8 cellular contexts compared by ENCODE assay signal in genomic region chr1:2300004-2300771, GRCh38.
A peak's percentile ranks its signal among the peaks of the same experiment; 100 is the strongest.
DNase-seq lines count a peak whose midpoint lies in the region; ATAC-seq, FAIRE-seq and TF ChIP-seq lines count a peak whose summit lies in the region.

No MANE protein-coding gene starts in this region.

- H3K27ac ChIP-seq in K562 (ENCODE audit: extremely low read depth, low read depth, low read length) (no peak overlapping the region), prostate gland (peak overlapping the region; percentile 34 to 42), urinary bladder (ENCODE audit: low read depth) (peak overlapping the region; percentile 18)

- no peak for TF ChIP-seq EP300 in K562 (IDR thresholded peaks at IDR 0.05; ENCODE audit: low read length)

- in situ Hi-C loops in K562 (cut with MboI) = no loop called here

- H3K9ac ChIP-seq in K562 (ENCODE audit: insufficient read depth in 1 of 2, low read depth in 2 of 2, low read length in 2 of 2) = peak overlapping the region in 1 of 2 experiments; percentile 76; a peak in 2 of 4 replicates

- H3K36me3 ChIP-seq in K562 (ENCODE audit: control insufficient read depth, insufficient read depth, low read length) = peaks cover 26% of the 10 kb centered on the region; the same call in 2 of the 3 replicates
- H3K36me3 ChIP-seq in prostate gland = no peaks in the 10 kb centered on the region
- no peaks in the 10 kb centered on the region for H3K36me3 ChIP-seq in urinary bladder (ENCODE audit: insufficient read depth)

- TF ChIP-seq CTCF in K562 (IDR thresholded peaks at IDR 0.05 in 2 of 3, conservative IDR thresholded peaks at IDR 0.05 in 1 of 3; ENCODE audit: insufficient read depth in 2 of 3, low read depth in 1 of 3, low read length in 3 of 3) (no peak), prostate gland (IDR thresholded peaks at IDR 0.05) (no peak)

- H3K9me1 ChIP-seq in K562 (ENCODE audit: control insufficient read depth, insufficient read depth, low read length) = no peaks in the 10 kb centered on the region

- DNase-seq in T-helper 2 cell = peak; percentile 42 to 95 (median 65)
- no peak for DNase-seq in K562 (ENCODE audit: extremely low read depth in 1 of 4, low spot score in 3 of 4)
- no peak for DNase-seq in prostate gland (ENCODE audit: low spot score)
- no peak for DNase-seq in dermis blood vessel endothelial cell
- no peak for DNase-seq in HuH-7.5 (ENCODE audit: low spot score)

- POLR2A ChIA-PET in K562 (lab: Yijun Ruan, JAX) = interaction anchor here (0.6 to 0.7 kb wide), 2 partner anchors 41 to 68 kb away, joined by 3 read pairs; no protein-coding TSS in a partner anchor

- no peak for FAIRE-seq in K562 (lab: Jason Lieb, UNC)

- H3K9me3 ChIP-seq in K562 (replicated peaks; ENCODE audit: control insufficient read depth, insufficient read depth, low read depth, low read length) (no peaks in the 10 kb centered on the region), prostate gland (no peaks in the 10 kb centered on the region)

- no peaks in the 10 kb centered on the region for H3K27me3 ChIP-seq in K562 (ENCODE audit: control insufficient read depth in 2 of 2, insufficient read depth in 2 of 2, low read length in 2 of 2)
- H3K27me3 ChIP-seq in prostate gland (replicated peaks; ENCODE audit: insufficient read depth) = no peaks in the 10 kb centered on the region

- H3K4me1 ChIP-seq in K562 (replicated peaks in 1 of 2; ENCODE audit: control insufficient read depth in 2 of 2, insufficient read depth in 2 of 2, low read length in 2 of 2) (peaks cover 0 to 71% of the 10 kb centered on the region in 2 experiments; a peak in 2 of 5 replicates), prostate gland (replicated peaks) (peaks cover 14% of the 10 kb centered on the region), urinary bladder (ENCODE audit: insufficient read depth) (peaks cover 2% of the 10 kb centered on the region)

- peaks cover 29% of the 10 kb centered on the region for H4K20me1 ChIP-seq in K562 (replicated peaks; ENCODE audit: control insufficient read depth, insufficient read depth, low read length)

- H2AFZ ChIP-seq in K562 (ENCODE audit: low read depth, low read length) = no peak overlapping the region

- H3K79me2 ChIP-seq in K562 (ENCODE audit: control insufficient read depth, insufficient read depth, low read length) = peaks cover 72% of the 10 kb centered on the region

- no peak overlapping the region for H3K4me2 ChIP-seq in K562 (ENCODE audit: insufficient read depth, low read length)

- no TSS peak for BruUV-seq in K562 (replicated peaks; lab: Mats Ljungman, UMichigan)

- ATAC-seq in GM18520 (IDR thresholded peaks at IDR 0.05; ENCODE audit: unreplicated experiment) (peak; percentile 71), HG02885 (IDR thresholded peaks at IDR 0.05; ENCODE audit: poor library complexity, unreplicated experiment) (peak; percentile 77), K562 (peak; percentile 29)

- no peak for TF ChIP-seq RAD21 in K562 (CRISPR knock-in tag; conservative IDR thresholded peaks at IDR 0.05 in 1 of 2, IDR thresholded peaks at IDR 0.05 in 1 of 2)

- no peak for TF ChIP-seq POLR2A in K562 (conservative IDR thresholded peaks at IDR 0.05)
- no peak for TF ChIP-seq POLR2A in prostate gland (IDR thresholded peaks at IDR 0.05)

- CTCF ChIA-PET in K562 (lab: Yijun Ruan, JAX; ENCODE audit: low intra/inter-chr PET ratio) = no interaction called here

- 81% methylated on average over 32 of the region's 32 CpGs for WGBS in K562 (ENCODE audit: insufficient coverage, low coverage, missing lambda C conversion rate)
- 66% methylated on average over 21 of the region's 32 CpGs for WGBS in prostate gland
- 66% methylated on average over 32 of the region's 32 CpGs for WGBS in urinary bladder

- no peak overlapping the region for H3K4me3 ChIP-seq in K562
- no peak overlapping the region for H3K4me3 ChIP-seq in prostate gland
- H3K4me3 ChIP-seq in urinary bladder (ENCODE audit: low read depth, low read length) = peak overlapping the region; percentile 6

- intact Hi-C loops in K562 (cut with micrococcal nuclease) (no loop called here), prostate gland (cut with DNase I) (no loop called here)

TF ChIP-seq in K562, 482 proteins besides CTCF, POLR2A, EP300 and RAD21:
- 0 out of 2 replicates have a peak, but pooled peaks have one; percentile 68 for TF ChIP-seq RBM14 (IDR thresholded peaks at IDR 0.05; ENCODE audit: borderline replicate concordance, insufficient read depth, low read depth, low read length)
- no peak for TF ChIP-seq CBFB (CRISPR knock-in tag; IDR thresholded peaks at IDR 0.05)

Comparison
In these comparisons a context has a peak if more than half of its experiments do, and no peak if none do; other contexts are left out.
1. DNase-seq: peak in T-helper 2 cell (5 of 5); none in K562 (0 of 4), prostate gland (single experiment), dermis blood vessel endothelial cell (single experiment) and HuH-7.5 (single experiment).
2. Peak in every context shown above with its lines, with median percentiles within 50 percentile points of each other: ATAC-seq.